Comparison of ENCODE assay signal across 8 cellular contexts in genomic region chr18:32092422-32093105, GRCh38. TPM values are rescaled to one million over a fixed set of nuclear protein-coding genes. Genes with fewer than 3 reads are reported as not detected.
A peak's percentile ranks its signal among the peaks of the same experiment; 100 is the strongest.
DNase-seq lines count a peak whose midpoint lies in the region; ATAC-seq, FAIRE-seq and TF ChIP-seq lines count a peak whose summit lies in the region.

No MANE protein-coding gene starts in this region.

- FAIRE-seq in kidney (lab: Jason Lieb, UNC): no peak

- H3K4me3 ChIP-seq in AG10803 (ENCODE audit: low read length): peak overlapping the region; percentile 93
- H3K4me3 ChIP-seq in kidney (ENCODE audit: low read length in 2 of 2): peak overlapping the region; percentile 78 to 80

- peak; percentile 96 for DNase-seq in AG10803 (ENCODE audit: low read depth)
- peak; percentile 91 for DNase-seq in NCI-H345 treated with DMSO at 0.1 percent for 48 hours (lab: John Stamatoyannopoulos, UW; ENCODE audit: unreplicated experiment)
- peak; percentile 94 for DNase-seq in cerebellar cortex (ENCODE audit: low spot score)
- peak; percentile 100 for DNase-seq in kidney
- peak; percentile 99 to 100 for DNase-seq in stimulated activated CD4-positive, alpha-beta T cell treated with anti-CD3 and anti-CD28 coated beads, Interleukin-15, amount 100 ng/mL, for 1 hour (ENCODE audit: low read depth in 1 of 2, low spot score in 1 of 2)

- intact Hi-C loops in kidney (cut with DNase I): no loop called here

- peaks cover 0 to 9% of the 10 kb centered on the region in 2 donors for H3K4me1 ChIP-seq in kidney (ENCODE audit: control insufficient read depth in 1 of 2, insufficient read depth in 1 of 2, low read depth in 1 of 2, low read length in 2 of 2)

- no peaks in the 10 kb centered on the region for H3K36me3 ChIP-seq in kidney (ENCODE audit: control insufficient read depth in 1 of 2, insufficient read depth in 2 of 2, low read length in 2 of 2)

- peak; percentile 78 for ATAC-seq in GM19035 (IDR thresholded peaks at IDR 0.05; ENCODE audit: unreplicated experiment)
- ATAC-seq in HG03342 (IDR thresholded peaks at IDR 0.05; ENCODE audit: unreplicated experiment): peak; percentile 76
- peak; percentile 86 to 89 for ATAC-seq in activated CD4-positive, CD25-positive, alpha-beta regulatory T cell treated with anti-CD3 and anti-CD28 coated beads, Interleukin-2, amount 50 U/mL, for 24 hours

- peak overlapping the region; percentile 52 to 84 for H3K9ac ChIP-seq in kidney (ENCODE audit: low read length in 2 of 2)

- no peaks in the 10 kb centered on the region for H3K9me3 ChIP-seq in kidney (ENCODE audit: control insufficient read depth in 1 of 2, low read length in 2 of 2)

- TF ChIP-seq CTCF in AG10803 (conservative IDR thresholded peaks at IDR 0.05; ENCODE audit: low read length) (no peak), kidney (IDR thresholded peaks at IDR 0.05; ENCODE audit: borderline replicate concordance, extremely low read depth, insufficient read depth) (no peak)

- H3K27ac ChIP-seq in kidney (ENCODE audit: low read depth in 2 of 2, low read length in 2 of 2): peak overlapping the region; percentile 99

RNA-seq across cellular contexts. Expression of gene RNF138, which starts 0.9 kb away (rescaled TPM):
- total RNA-seq in kidney: 30.6 TPM
- polyA plus RNA-seq in kidney (ENCODE audit: insufficient read depth, low read depth, low replicate concordance): 6.2 TPM

Comparison
In these comparisons a context has a peak if more than half of its experiments do, and no peak if none do; other contexts are left out.
1. Peak in every context shown above with its lines: DNase-seq, ATAC-seq, H3K4me3 ChIP-seq and H3K27ac ChIP-seq.